In genomic region chr2:188023035-188023434, GRCh38 we compare ENCODE assay signal across 39 cellular contexts.
"Had no signal": no experiment of that assay in that cellular context is flagged by ENCODE, and none has a peak within 500 bp of the region (broad histone marks: within the 10 kb centered on the region; RNA-seq: fewer than 3 reads in every experiment).

No MANE protein-coding gene starts in this region.

- H3K4me3 Mint-ChIP-seq: activated naive CD4-positive, alpha-beta T cell treated with anti-CD3 and anti-CD28 coated beads for 36 hours; activated naive CD4-positive, alpha-beta T cell treated with anti-CD3 and anti-CD28 coated beads, Interleukin-2, amount 10 ng/mL, durations not matched to agents 7 days and 5 days; activated naive CD4-positive, alpha-beta T cell treated with anti-CD3 and anti-CD28 coated beads, Interleukin-2, amount 50 U/mL, for 24 hours; activated naive CD8-positive, alpha-beta T cell; activated naive CD8-positive, alpha-beta T cell treated with anti-CD3 and anti-CD28 coated beads for 36 hours; activated naive CD8-positive, alpha-beta T cell treated with anti-CD3 and anti-CD28 coated beads, Interleukin-2, amount 10 ng/mL, durations not matched to agents 7 days and 5 days; activated naive CD8-positive, alpha-beta T cell treated with anti-CD3 and anti-CD28 coated beads, Interleukin-2, amount 50 U/mL, for 24 hours; activated T-cell treated with anti-CD3 and anti-CD28 coated beads, Interleukin-2, amount 50 U/mL, for 24 hours; activated T-cell treated with anti-CD3 and anti-CD28 coated beads, Interleukin-2, amount 50 U/mL, for 4 hours; activated T-cell treated with anti-CD3 and anti-CD28 coated beads, Interleukin-2, amount 50 U/mL, for 72 hours; activated T-helper 1 cell treated with anti-CD3 and anti-CD28 coated beads, Interleukin-12 subunit alpha, Interleukin-12 subunit beta, Interleukin-2, Interleukin-4 antibody, amounts not matched to agents 30 ng/mL and 10 ng/mL and 1 ng/mL, durations not matched to agents 14 hours and 24 hours and 36 hours; activated T-helper 17 cell treated with anti-CD3 and anti-CD28 coated beads, Interleukin-2, amount 50 U/mL, for 72 hours; brain; central memory CD8-positive, alpha-beta T cell had no signal

- H3K27ac ChIP-seq: adrenal gland, ascending aorta, body of pancreas, brain microvascular endothelial cell, breast epithelium, cardiac muscle cell had no signal

- H3K27ac Mint-ChIP-seq: activated naive CD4-positive, alpha-beta T cell treated with anti-CD3 and anti-CD28 coated beads for 36 hours; activated naive CD4-positive, alpha-beta T cell treated with anti-CD3 and anti-CD28 coated beads, Interleukin-2, amount 10 ng/mL, durations not matched to agents 7 days and 5 days; activated naive CD4-positive, alpha-beta T cell treated with anti-CD3 and anti-CD28 coated beads, Interleukin-2, amount 50 U/mL, for 24 hours; activated naive CD4-positive, alpha-beta T cell treated with anti-CD3 and anti-CD28 coated beads, Interleukin-2, amount 50 U/mL, for 72 hours; activated naive CD8-positive, alpha-beta T cell; activated naive CD8-positive, alpha-beta T cell treated with anti-CD3 and anti-CD28 coated beads for 36 hours; activated naive CD8-positive, alpha-beta T cell treated with anti-CD3 and anti-CD28 coated beads, Interleukin-2, amount 10 ng/mL, durations not matched to agents 7 days and 5 days; activated naive CD8-positive, alpha-beta T cell treated with anti-CD3 and anti-CD28 coated beads, Interleukin-2, amount 50 U/mL, for 24 hours; activated T-cell treated with anti-CD3 and anti-CD28 coated beads, Interleukin-2, amount 50 U/mL, for 24 hours; activated T-cell treated with anti-CD3 and anti-CD28 coated beads, Interleukin-2, amount 50 U/mL, for 72 hours; activated T-helper 1 cell treated with anti-CD3 and anti-CD28 coated beads, Interleukin-12 subunit alpha, Interleukin-12 subunit beta, Interleukin-2, Interleukin-4 antibody, amounts not matched to agents 30 ng/mL and 10 ng/mL and 1 ng/mL, durations not matched to agents 14 hours and 24 hours and 36 hours; activated T-helper 17 cell treated with anti-CD3 and anti-CD28 coated beads, Interleukin-2, amount 50 U/mL, for 72 hours; activated T-helper 2 cell treated with anti-CD3 and anti-CD28 coated beads, Interferon-gamma antibody, Interleukin-2, Interleukin-4, amounts not matched to agents 10 μg/mL and 5 μg/mL and 100 μg/mL, durations not matched to agents 14 hours and 24 hours and 36 hours; brain had no signal

- H3K36me3 Mint-ChIP-seq: activated naive CD4-positive, alpha-beta T cell treated with anti-CD3 and anti-CD28 coated beads, Interleukin-2, amount 10 ng/mL, durations not matched to agents 7 days and 5 days; activated naive CD4-positive, alpha-beta T cell treated with anti-CD3 and anti-CD28 coated beads, Interleukin-2, amount 50 U/mL, for 24 hours; activated naive CD8-positive, alpha-beta T cell; activated naive CD8-positive, alpha-beta T cell treated with anti-CD3 and anti-CD28 coated beads for 36 hours; activated naive CD8-positive, alpha-beta T cell treated with anti-CD3 and anti-CD28 coated beads, Interleukin-2, amount 10 ng/mL, durations not matched to agents 7 days and 5 days; brain had no signal

- H3K27me3 Mint-ChIP-seq: activated naive CD4-positive, alpha-beta T cell treated with anti-CD3 and anti-CD28 coated beads, Interleukin-2, amount 10 ng/mL, durations not matched to agents 7 days and 5 days; activated naive CD4-positive, alpha-beta T cell treated with anti-CD3 and anti-CD28 coated beads, Interleukin-2, amount 50 U/mL, for 24 hours; activated naive CD8-positive, alpha-beta T cell; activated naive CD8-positive, alpha-beta T cell treated with anti-CD3 and anti-CD28 coated beads for 36 hours; activated naive CD8-positive, alpha-beta T cell treated with anti-CD3 and anti-CD28 coated beads, Interleukin-2, amount 10 ng/mL, durations not matched to agents 7 days and 5 days; activated naive CD8-positive, alpha-beta T cell treated with anti-CD3 and anti-CD28 coated beads, Interleukin-2, amount 50 U/mL, for 24 hours; activated T-cell treated with anti-CD3 and anti-CD28 coated beads, Interleukin-2, amount 50 U/mL, for 24 hours; activated T-helper 17 cell treated with anti-CD3 and anti-CD28 coated beads, Interleukin-2, amount 50 U/mL, for 72 hours; central memory CD8-positive, alpha-beta T cell had no signal

- H3K4me3 ChIP-seq: adrenal gland, ascending aorta, body of pancreas, breast epithelium, cardiac muscle cell had no signal

- H3K9me3 Mint-ChIP-seq: activated naive CD4-positive, alpha-beta T cell treated with anti-CD3 and anti-CD28 coated beads, Interleukin-2, amount 50 U/mL, for 24 hours; activated T-cell treated with anti-CD3 and anti-CD28 coated beads, Interleukin-2, amount 50 U/mL, for 4 hours; activated T-helper 17 cell treated with anti-CD3 and anti-CD28 coated beads, Interleukin-2, amount 50 U/mL, for 72 hours; activated T-helper 2 cell treated with anti-CD3 and anti-CD28 coated beads, Interferon-gamma antibody, Interleukin-2, Interleukin-4, amounts not matched to agents 10 μg/mL and 5 μg/mL and 100 μg/mL, durations not matched to agents 14 hours and 24 hours and 36 hours had no signal

- H3K4me1 Mint-ChIP-seq: activated naive CD4-positive, alpha-beta T cell treated with anti-CD3 and anti-CD28 coated beads, Interleukin-2, amount 10 ng/mL, durations not matched to agents 7 days and 5 days; activated naive CD4-positive, alpha-beta T cell treated with anti-CD3 and anti-CD28 coated beads, Interleukin-2, amount 50 U/mL, for 24 hours; activated naive CD8-positive, alpha-beta T cell treated with anti-CD3 and anti-CD28 coated beads for 36 hours; activated naive CD8-positive, alpha-beta T cell treated with anti-CD3 and anti-CD28 coated beads, Interleukin-2, amount 10 ng/mL, durations not matched to agents 7 days and 5 days; activated naive CD8-positive, alpha-beta T cell treated with anti-CD3 and anti-CD28 coated beads, Interleukin-2, amount 50 U/mL, for 24 hours; activated T-helper 17 cell treated with anti-CD3 and anti-CD28 coated beads, Interleukin-2, amount 50 U/mL, for 72 hours; brain; central memory CD8-positive, alpha-beta T cell had no signal

- H3K9me3 ChIP-seq: adrenal gland, ascending aorta, body of pancreas had no signal

- FAIRE-seq: astrocyte, bronchial epithelial cell had no signal

- H3K27me3 ChIP-seq: adrenal gland, ascending aorta, body of pancreas, brain microvascular endothelial cell, breast epithelium, cardiac muscle cell had no signal

- DNase-seq: activated effector memory CD4-positive, alpha-beta T cell treated with anti-CD3 and anti-CD28 coated beads, Interleukin-2, amount 50 U/mL, for 16 hours; activated effector memory CD4-positive, alpha-beta T cell treated with Interleukin-2 at 50 U/mL for 16 hours; activated gamma-delta T cell; activated gamma-delta T cell treated with Interleukin-2 at 50 U/mL for 16 hours; activated naive CD4-positive, alpha-beta T cell; activated naive CD4-positive, alpha-beta T cell treated with anti-CD3 and anti-CD28 coated beads for 36 hours; activated naive CD4-positive, alpha-beta T cell treated with anti-CD3 and anti-CD28 coated beads, Interleukin-2, amount 10 ng/mL, durations not matched to agents 7 days and 5 days; activated naive CD4-positive, alpha-beta T cell treated with anti-CD3 and anti-CD28 coated beads, Interleukin-2, amount 50 U/mL, for 16 hours; activated naive CD4-positive, alpha-beta T cell treated with Interleukin-2 at 50 U/mL for 16 hours; activated naive CD8-positive, alpha-beta T cell treated with anti-CD3 and anti-CD28 coated beads for 36 hours; activated naive CD8-positive, alpha-beta T cell treated with anti-CD3 and anti-CD28 coated beads, Interleukin-2, amount 10 ng/mL, durations not matched to agents 7 days and 5 days; activated naive CD8-positive, alpha-beta T cell treated with anti-CD3 and anti-CD28 coated beads, Interleukin-2, amount 50 U/mL, for 24 hours; activated T-cell treated with anti-CD3 and anti-CD28 coated beads, Interleukin-2, amount 50 U/mL, for 24 hours; activated T-cell treated with anti-CD3 and anti-CD28 coated beads, Interleukin-2, amount 50 U/mL, for 4 hours; activated T-cell treated with anti-CD3 and anti-CD28 coated beads, Interleukin-2, amount 50 U/mL, for 48 hours; activated T-cell treated with anti-CD3 and anti-CD28 coated beads, Interleukin-2, amount 50 U/mL, for 72 hours; adrenal gland; amniotic stem cell; amygdala; anterior cingulate cortex; aorta; body of pancreas; brain microvascular endothelial cell; caudate nucleus; central memory CD4-positive, alpha-beta T cell; cerebellar nuclear complex had no signal

- ATAC-seq: activated naive CD4-positive, alpha-beta T cell treated with anti-CD3 and anti-CD28 coated beads, Interleukin-2, amount 50 U/mL, for 72 hours; activated naive CD8-positive, alpha-beta T cell treated with anti-CD3 and anti-CD28 coated beads, Interleukin-2, amount 50 U/mL, for 24 hours; activated T-cell treated with anti-CD3 and anti-CD28 coated beads, Interleukin-2, amount 50 U/mL, for 4 hours; activated T-cell treated with anti-CD3 and anti-CD28 coated beads, Interleukin-2, amount 50 U/mL, for 72 hours; activated T-helper 17 cell treated with anti-CD3 and anti-CD28 coated beads, Interleukin-2, amount 50 U/mL, for 72 hours; body of pancreas had no signal

- H3K36me3 ChIP-seq: adrenal gland, ascending aorta, brain microvascular endothelial cell, breast epithelium, cardiac muscle cell had no signal

- H3K4me1 ChIP-seq: adrenal gland, ascending aorta, body of pancreas, breast epithelium had no signal
